ENCODE assay signal across 8 cellular contexts in the genomic region with DNA sequence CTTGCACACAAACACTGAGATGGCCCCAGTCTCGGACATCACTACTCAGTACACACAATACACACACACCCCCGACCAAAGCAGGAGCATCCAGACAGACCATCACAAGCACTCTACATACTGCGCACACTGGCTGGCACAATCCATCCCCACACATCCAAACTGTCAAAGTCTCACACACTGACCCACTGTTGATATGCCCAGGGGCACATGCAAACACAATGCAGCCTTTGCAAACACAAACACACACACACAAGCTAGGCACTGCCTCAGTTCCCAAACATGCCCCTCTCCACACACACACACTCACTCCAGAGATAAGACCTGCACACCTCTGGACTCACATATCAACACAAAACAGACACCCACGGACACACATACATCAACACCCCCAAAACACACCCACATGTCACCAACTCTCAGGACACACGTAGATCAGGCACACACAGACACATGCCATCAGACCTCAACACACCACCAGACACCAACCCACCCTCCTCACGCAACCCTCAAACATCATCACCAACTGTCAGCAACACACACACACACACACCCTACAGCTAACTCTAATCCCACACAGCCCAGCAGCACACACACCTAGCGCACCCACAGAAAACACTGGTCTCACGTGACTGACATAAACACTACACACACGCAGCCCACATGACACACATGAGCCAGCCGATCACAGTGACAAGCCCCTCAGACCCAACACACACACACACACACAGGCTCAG. TPM values are rescaled to one million over a fixed set of nuclear protein-coding genes. Genes with fewer than 3 reads are reported as not detected.
DNase-seq lines count a peak whose midpoint lies in the region; ATAC-seq and TF ChIP-seq lines count a peak whose summit lies in the region.

No MANE protein-coding gene starts in this region.

- no peak for TF ChIP-seq EP300 in suprapubic skin (IDR thresholded peaks at IDR 0.05)

- H3K4me3 ChIP-seq in BLaER1 (peak overlapping the region; percentile 86), HFF-Myc (replicated peaks; ENCODE audit: low read depth, low read length) (peak overlapping the region; percentile 100), iPS-11a (ENCODE audit: low read depth, low read length) (peak overlapping the region; percentile 84), suprapubic skin (peak overlapping the region; percentile 93)

- DNase-seq in HFF-Myc (ENCODE audit: extremely low read depth, low read depth) (no peak), suprapubic skin (ENCODE audit: low spot score in 2 of 2) (no peak), ecto neural progenitor cell (ENCODE audit: low spot score) (no peak), NCI-H128 (lab: John Stamatoyannopoulos, UW; ENCODE audit: unreplicated experiment) (no peak)
- DNase-seq in activated effector memory CD4-positive, alpha-beta T cell treated with anti-CD3 and anti-CD28 coated beads, Interleukin-2, amount 50 U/mL, for 16 hours: peak; percentile 75

- H3K27ac ChIP-seq in BLaER1 (peak overlapping the region; percentile 97), suprapubic skin (peak overlapping the region; percentile 96)

- H3K36me3 ChIP-seq in BLaER1: 0 out of 2 replicates have a peak, but pooled peaks cover under 1% of the 10 kb centered on the region
- H3K36me3 ChIP-seq in suprapubic skin: no peaks in the 10 kb centered on the region

- no peak for TF ChIP-seq POLR2A in suprapubic skin (IDR thresholded peaks at IDR 0.05)

- H4K20me1 ChIP-seq in BLaER1: peaks cover 23% of the 10 kb centered on the region

- H3K27me3 ChIP-seq in BLaER1 (peaks cover 19% of the 10 kb centered on the region; the same call in 1 of the 2 replicates), suprapubic skin (no peaks in the 10 kb centered on the region)

- H3K9ac ChIP-seq in BLaER1: peak overlapping the region; percentile 88

- TF ChIP-seq CTCF in HFF-Myc (IDR thresholded peaks at IDR 0.05; ENCODE audit: low read depth, low read length, missing control alignments) (no peak), suprapubic skin (IDR thresholded peaks at IDR 0.05) (no peak)

- H3K4me2 ChIP-seq in BLaER1: peak overlapping the region; percentile 99

- WGBS in suprapubic skin: 8% methylated on average over 10 of the region's 10 CpGs

- ATAC-seq in HG03354 (IDR thresholded peaks at IDR 0.05; ENCODE audit: poor library complexity, severe bottlenecking, unreplicated experiment): no peak

- H3K4me1 ChIP-seq in BLaER1 (peaks cover 65% of the 10 kb centered on the region), suprapubic skin (peaks cover 67% of the 10 kb centered on the region)

- no peaks in the 10 kb centered on the region for H3K9me3 ChIP-seq in BLaER1
- no peaks in the 10 kb centered on the region for H3K9me3 ChIP-seq in suprapubic skin

RNA-seq across cellular contexts. Expression of a gene that starts 1.9 kb away (rescaled TPM):
- total RNA-seq in suprapubic skin: 10 to 100 TPM in 2 of 4 donors, 1 to 10 TPM in 2; 5.6 to 13.6 (median 9.7) TPM

RNA-seq across cellular contexts. Expression of a gene that starts 27.2 kb away (rescaled TPM):
- total RNA-seq in suprapubic skin: 10 to 100 TPM; 24.6 to 33.2 (median 27.4) TPM

RNA-seq across cellular contexts. Expression of a gene that starts 45.6 kb away (rescaled TPM):
- total RNA-seq in suprapubic skin: 10 to 100 TPM in 2 of 4 donors, 1 to 10 TPM in 2; 6.6 to 13.5 (median 10.6) TPM
